19 cellular contexts compared by ENCODE assay signal in genomic region chr19:39109641-39110040, GRCh38. TPM values are rescaled to one million over a fixed set of nuclear protein-coding genes. Genes with fewer than 3 reads are reported as not detected.
DNase-seq lines count a peak whose midpoint lies in the region; ATAC-seq, FAIRE-seq and TF ChIP-seq lines count a peak whose summit lies in the region.
"Had no signal": no experiment of that assay in that cellular context is flagged by ENCODE, and none has a peak within 500 bp of the region (broad histone marks: within the 10 kb centered on the region; RNA-seq: fewer than 3 reads in every experiment).

No MANE protein-coding gene starts in this region.

- BruUV-seq in Panc1 (replicated peaks; lab: Mats Ljungman, UMichigan): no TSS peak

- no peaks in the 10 kb centered on the region for H3K36me3 Mint-ChIP-seq in activated naive CD8-positive, alpha-beta T cell treated with anti-CD3 and anti-CD28 coated beads for 36 hours
- H3K36me3 Mint-ChIP-seq: CD8-positive, alpha-beta T cell had no signal

- H3K4me1 ChIP-seq in A549: peaks cover 42% of the 10 kb centered on the region
- peaks cover 16% of the 10 kb centered on the region for H3K4me1 ChIP-seq in Panc1 (ENCODE audit: control insufficient read depth, insufficient read depth, low read length)
- H3K4me1 ChIP-seq in osteoblast (ENCODE audit: insufficient read depth, low read length): peaks cover 8% of the 10 kb centered on the region
- no peaks in the 10 kb centered on the region for H3K4me1 ChIP-seq in mesendoderm (ENCODE audit: control insufficient read depth, low read depth, low read length)
- H3K4me1 ChIP-seq: HAP-1 had no signal

- no peak overlapping the region for H2BK15ac ChIP-seq in mesendoderm (replicated peaks; ENCODE audit: low read depth)

- H2AK5ac ChIP-seq in mesendoderm (ENCODE audit: low read length): no peak overlapping the region

- DNase-seq in A549 (ENCODE audit: low read depth in 1 of 2, low spot score in 1 of 2) (no peak), Panc1 (ENCODE audit: low read depth, low spot score) (no peak), dorsolateral prefrontal cortex (no peak), osteoblast (ENCODE audit: insufficient read length, low spot score, missing footprints) (peak; percentile 66), mesendoderm (no peak)
- no peak for DNase-seq in NK-92 treated with Interleukin-12 subunit alpha and Interleukin-12 subunit beta, amount 100 ng/mL, for 24 hours (lab: John Stamatoyannopoulos, UW)
- DNase-seq in activated naive CD8-positive, alpha-beta T cell treated with anti-CD3 and anti-CD28 coated beads for 36 hours: no peak
- DNase-seq: GF-D8 had no signal

- POLR2A ChIA-PET in A549 (lab: Yijun Ruan, JAX) (no interaction called here), Panc1 (lab: Charles Lee) (interaction anchor here (0.6 to 0.7 kb wide), 4 partner anchors 9 to 31 kb away, joined by 3 to 10 read pairs (median 7); no protein-coding TSS in a partner anchor)

- no peak overlapping the region for H4K5ac ChIP-seq in mesendoderm (ENCODE audit: low read length)

- no peak overlapping the region for H2AFZ ChIP-seq in osteoblast (ENCODE audit: low read length)
- H2AFZ ChIP-seq: GM23248 had no signal

- H3K79me1 ChIP-seq in mesendoderm (ENCODE audit: low read length): no peaks in the 10 kb centered on the region

- in situ Hi-C loops in Panc1 (cut with HindIII; ENCODE audit: low pct_unique_long_range_greater_than_20kb, low sequenced_read_pairs): loop anchor here (10.0 kb wide), 2 partner anchors 45 to 65 kb away; no protein-coding TSS in a partner anchor

- peaks cover 5% of the 10 kb centered on the region for H3K4me1 Mint-ChIP-seq in activated naive CD8-positive, alpha-beta T cell treated with anti-CD3 and anti-CD28 coated beads for 36 hours
- H3K4me1 Mint-ChIP-seq: IgD-negative memory B cell had no signal

- ATAC-seq in A549 (no peak), Panc1 (peak; percentile 2; the same call in 1 of the 2 replicates), GM21360 (IDR thresholded peaks at IDR 0.05; ENCODE audit: unreplicated experiment) (no peak)

- H2BK120ac ChIP-seq in mesendoderm (ENCODE audit: low read depth, low read length): no peak overlapping the region

- no peak overlapping the region for H3K4ac ChIP-seq in mesendoderm (ENCODE audit: low read depth, low read length)

- FAIRE-seq in A549 (lab: Jason Lieb, UNC): no peak

- H3K79me2 ChIP-seq in osteoblast (ENCODE audit: insufficient read depth, low read length) (no peaks in the 10 kb centered on the region), mesendoderm (ENCODE audit: control insufficient read depth, insufficient read depth, low read length) (no peaks in the 10 kb centered on the region)

- CTCF ChIA-PET in A549 (lab: Yijun Ruan, JAX): interaction anchor here (0.7 to 14.9 kb wide), 64 partner anchors 14 to 317 kb away, joined by 3 to 429 read pairs (median 8); partner anchors contain the start of genes ACP7, FBXO17, FBXO27 and GMFG
- CTCF ChIA-PET in Panc1 (lab: Charles Lee): interaction anchor here (0.5 to 1.6 kb wide), 9 partner anchors 9 to 1167 kb away, joined by 3 to 10 read pairs (median 5); partner anchors contain the start of gene SYCN

- H3K9me3 ChIP-seq in A549: no peaks in the 10 kb centered on the region
- no peaks in the 10 kb centered on the region for H3K9me3 ChIP-seq in Panc1 (ENCODE audit: control insufficient read depth, insufficient read depth, low read depth, low read length)
- H3K9me3 ChIP-seq in osteoblast (ENCODE audit: low read depth, low read length): no peaks in the 10 kb centered on the region
- H3K9me3 ChIP-seq: BLaER1 treated with 17β-estradiol and CSF1 and Interleukin-3, amounts not matched to agents 10 nM and 100 nM; HAP-1 had no signal

- peaks cover 10% of the 10 kb centered on the region for H3K27me3 Mint-ChIP-seq in activated naive CD8-positive, alpha-beta T cell treated with anti-CD3 and anti-CD28 coated beads for 36 hours

- H3K4me2 ChIP-seq in A549 (no peak overlapping the region), osteoblast (ENCODE audit: insufficient read depth, low read length) (no peak overlapping the region), mesendoderm (ENCODE audit: low read length) (no peak overlapping the region)

- no peak for TF ChIP-seq EP300 in A549 (IDR thresholded peaks at IDR 0.05)

- no peak overlapping the region for H3K18ac ChIP-seq in mesendoderm (ENCODE audit: low read length)

- H3K4me3 ChIP-seq in A549: no peak overlapping the region
- H3K4me3 ChIP-seq in Panc1 (ENCODE audit: low read depth in 2 of 2, low read length in 2 of 2): no peak overlapping the region
- no peak overlapping the region for H3K4me3 ChIP-seq in dorsolateral prefrontal cortex
- H3K4me3 ChIP-seq in osteoblast (ENCODE audit: insufficient read depth, low read length): no peak overlapping the region
- H3K4me3 ChIP-seq in mesendoderm (ENCODE audit: low read length): no peak overlapping the region
- H3K4me3 ChIP-seq: BLaER1 treated with 17β-estradiol and CSF1 and Interleukin-3, amounts not matched to agents 10 nM and 100 nM; GM23248; HAP-1 had no signal

- H4K8ac ChIP-seq in mesendoderm (ENCODE audit: low read depth, low read length): no peak overlapping the region

- H3K27ac Mint-ChIP-seq in activated naive CD8-positive, alpha-beta T cell treated with anti-CD3 and anti-CD28 coated beads for 36 hours: no peak overlapping the region
- H3K27ac Mint-ChIP-seq: CD8-positive, alpha-beta T cell; IgD-negative memory B cell had no signal

- H2BK5ac ChIP-seq in mesendoderm (ENCODE audit: low read length): no peak overlapping the region

- no peak for TF ChIP-seq CTCF in A549 (IDR thresholded peaks at IDR 0.05)
- TF ChIP-seq CTCF in Panc1 (IDR thresholded peaks at IDR 0.05): no peak
- no peak for TF ChIP-seq CTCF in dorsolateral prefrontal cortex (IDR thresholded peaks at IDR 0.05 in 54 of 56, conservative IDR thresholded peaks at IDR 0.05 in 2 of 56; ENCODE audit: low read depth in 1 of 56, partially characterized antibody in 56 of 56)
- TF ChIP-seq CTCF in osteoblast (IDR thresholded peaks at IDR 0.05; ENCODE audit: extremely low read depth, low read depth, low read length): no peak

- no peak overlapping the region for H3K23ac ChIP-seq in mesendoderm (ENCODE audit: low read length)

- TF ChIP-seq RAD21 in A549 (conservative IDR thresholded peaks at IDR 0.05 in 1 of 2, IDR thresholded peaks at IDR 0.05 in 1 of 2): no peak

- H3K9me3 Mint-ChIP-seq in activated naive CD8-positive, alpha-beta T cell treated with anti-CD3 and anti-CD28 coated beads for 36 hours: no peaks in the 10 kb centered on the region
- H3K9me3 Mint-ChIP-seq: CD8-positive, alpha-beta T cell; IgD-negative memory B cell had no signal

- H4K20me1 ChIP-seq in osteoblast (ENCODE audit: insufficient read depth, low read length): no peaks in the 10 kb centered on the region

- no peak for TF ChIP-seq POLR2A in A549 (IDR thresholded peaks at IDR 0.05; ENCODE audit: low read length)

- intact Hi-C loops in Panc1 (cut with micrococcal nuclease; ENCODE audit: unreplicated experiment) (no loop called here), dorsolateral prefrontal cortex (cut with DNase I) (loop anchor here (2.0 to 10.0 kb wide), 3 partner anchors 55 to 147 kb away; no protein-coding TSS in a partner anchor)

- peak overlapping the region; percentile 89 to 90; a peak in 4 of 6 replicates for H3K27ac ChIP-seq in A549
- H3K27ac ChIP-seq in Panc1 (ENCODE audit: low read length): peak overlapping the region; percentile 24; the same call in 1 of the 2 replicates
- H3K27ac ChIP-seq in dorsolateral prefrontal cortex: peak overlapping the region in 34 of 59 donors; percentile 3 to 94 (median 66)
- no peak overlapping the region for H3K27ac ChIP-seq in osteoblast (ENCODE audit: low read depth, low read length)
- no peak overlapping the region for H3K27ac ChIP-seq in mesendoderm (ENCODE audit: low read depth, low read length)
- H3K27ac ChIP-seq: 22Rv1; BLaER1 treated with 17β-estradiol and CSF1 and Interleukin-3, amounts not matched to agents 10 nM and 100 nM; GM23248; HL-60 had no signal

- H3K36me3 ChIP-seq in Panc1 (ENCODE audit: control insufficient read depth, insufficient read depth, low read length) (no peaks in the 10 kb centered on the region), osteoblast (ENCODE audit: insufficient read depth, low read length) (no peaks in the 10 kb centered on the region), mesendoderm (ENCODE audit: control insufficient read depth, insufficient read depth, low read length) (no peaks in the 10 kb centered on the region)
- H3K36me3 ChIP-seq: BLaER1 treated with 17β-estradiol and CSF1 and Interleukin-3, amounts not matched to agents 10 nM and 100 nM; HAP-1 had no signal

- no peak overlapping the region for H3K4me3 Mint-ChIP-seq in activated naive CD8-positive, alpha-beta T cell treated with anti-CD3 and anti-CD28 coated beads for 36 hours
- H3K4me3 Mint-ChIP-seq: CD8-positive, alpha-beta T cell; IgD-negative memory B cell had no signal

- H3K56ac ChIP-seq in mesendoderm (ENCODE audit: low read length): no peak overlapping the region

- no peaks in the 10 kb centered on the region for H3K27me3 ChIP-seq in Panc1 (ENCODE audit: control insufficient read depth, insufficient read depth, low read length)
- no peaks in the 10 kb centered on the region for H3K27me3 ChIP-seq in dorsolateral prefrontal cortex
- H3K27me3 ChIP-seq in osteoblast (ENCODE audit: insufficient read depth, low read length): no peaks in the 10 kb centered on the region
- no peaks in the 10 kb centered on the region for H3K27me3 ChIP-seq in mesendoderm (ENCODE audit: insufficient read depth, low read length, poor library complexity)
- H3K27me3 ChIP-seq: BLaER1 treated with 17β-estradiol and CSF1 and Interleukin-3, amounts not matched to agents 10 nM and 100 nM had no signal

- no peak overlapping the region for H3K9ac ChIP-seq in mesendoderm (ENCODE audit: low read length)
- H3K9ac ChIP-seq: BLaER1 treated with 17β-estradiol and CSF1 and Interleukin-3, amounts not matched to agents 10 nM and 100 nM; GM23248 had no signal

RNA-seq across cellular contexts. Expression of gene PAK4, which starts 15.9 kb away (rescaled TPM):
- polyA plus RNA-seq in A549 (2011; rRNA removed) (37.9 and 42.9 TPM in 2 replicates), A549 (2017; fragmentation: RNase III; extraction: RNeasy Plus Mini Kit Qiagen cat#74134 plus additional on column Dnase treatment) (75.8 to 84.2 TPM (median 76.7 TPM) in 3 replicates)
- polyA plus RNA-seq in A549 (2012; cell fraction: cytosol; rRNA removed): 105 and 115 TPM in 2 replicates
- polyA plus RNA-seq in A549 (2012; cell fraction: nucleus; rRNA removed): 115 and 138 TPM in 2 replicates
- polyA minus RNA-seq in A549 (2011; rRNA and poly(A)+ RNA removed): 68.7 and 73.7 TPM in 2 replicates
- total RNA-seq in Panc1 (2021; ENCODE audit: unreplicated experiment) (311 TPM), dorsolateral prefrontal cortex (10 to 100 TPM; 16.4 to 55.2 (median 25.7) TPM), osteoblast (6.8 and 9.4 TPM in 2 replicates)
- polyA plus RNA-seq in Panc1 (2012; ENCODE audit: insufficient read length): 362 TPM
- 10 to 100 TPM; 13.2 to 16.2 TPM for total RNA-seq in activated naive CD8-positive, alpha-beta T cell treated with anti-CD3 and anti-CD28 coated beads for 36 hours
- 56.1 TPM for polyA plus RNA-seq in mesendoderm (2013, experiment 1 of 2)
- polyA plus RNA-seq in mesendoderm (2013, experiment 2 of 2): 52.0 TPM

RNA-seq across cellular contexts. Expression of gene ACP7, which starts 25.5 kb away (rescaled TPM):
- polyA plus RNA-seq in A549 (2011; rRNA removed) (0.06 and 0.08 TPM in 2 replicates), A549 (2017; fragmentation: RNase III; extraction: RNeasy Plus Mini Kit Qiagen cat#74134 plus additional on column Dnase treatment) (0.25 to 0.44 TPM (median 0.28 TPM) in 3 replicates)
- 0.05 and 0.08 TPM in 2 replicates for polyA plus RNA-seq in A549 (2012; cell fraction: cytosol; rRNA removed)
- polyA plus RNA-seq in A549 (2012; cell fraction: nucleus; rRNA removed): 0.07 TPM in 1 of 2 replicates, not detected in the other
- polyA minus RNA-seq in A549 (2011; rRNA and poly(A)+ RNA removed): 0.41 TPM in 1 of 2 replicates, not detected in the other
- total RNA-seq in Panc1 (2021; ENCODE audit: unreplicated experiment) (10.3 TPM), dorsolateral prefrontal cortex (10 to 100 TPM in 2 of 120 experiments, 1 to 10 TPM in 106, under 1 TPM in 12; 0.15 to 17.0 (median 2.5) TPM), osteoblast (0.29 TPM in 1 of 2 replicates, not detected in the other)
- polyA plus RNA-seq in Panc1 (2012; ENCODE audit: insufficient read length): 8.1 TPM
- not detected for total RNA-seq in activated naive CD8-positive, alpha-beta T cell treated with anti-CD3 and anti-CD28 coated beads for 36 hours
- polyA plus RNA-seq in mesendoderm (2013, experiment 1 of 2): 0.03 TPM
- 0.03 TPM for polyA plus RNA-seq in mesendoderm (2013, experiment 2 of 2)
- total RNA-seq: A673; CD8-positive, alpha-beta T cell; GM23248; H4 had no signal
- polyA plus RNA-seq: AG04450, IgD-negative memory B cell had no signal

Comparison
In these comparisons a context has a peak if more than half of its experiments do, and no peak if none do; other contexts are left out.
1. H3K27ac ChIP-seq: peak in A549 (2 of 2), Panc1 (single experiment) and dorsolateral prefrontal cortex (34 of 59); none in osteoblast (single experiment) and mesendoderm (single experiment).